In the genomic region with DNA sequence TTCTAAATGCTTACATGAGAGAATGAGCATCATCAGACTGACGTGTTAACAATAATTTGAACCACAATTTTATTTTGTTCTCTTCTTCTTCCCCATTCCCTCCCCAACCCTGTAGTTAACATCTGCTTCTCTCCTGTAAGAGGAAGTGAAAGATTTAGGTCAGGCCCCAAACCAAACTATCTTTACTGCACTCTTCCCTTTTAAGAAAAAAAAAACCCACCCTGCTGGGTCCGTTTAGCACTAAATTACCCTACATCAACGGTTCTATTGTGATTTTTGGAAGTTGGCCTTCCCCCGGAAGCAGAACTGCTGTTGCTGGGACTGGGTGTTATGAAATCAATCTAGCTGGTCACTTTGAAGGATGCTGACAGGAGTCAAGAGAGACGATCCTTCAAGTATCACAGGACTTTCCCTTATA, we compare ENCODE assay signal across 9 cellular contexts. TPM values are rescaled to one million over a fixed set of nuclear protein-coding genes. Genes with fewer than 3 reads are reported as not detected.
DNase-seq lines count a peak whose midpoint lies in the region; ATAC-seq and TF ChIP-seq lines count a peak whose summit lies in the region.
"Had no signal": no experiment of that assay in that cellular context is flagged by ENCODE, and none has a peak within 500 bp of the region (broad histone marks: within the 10 kb centered on the region; RNA-seq: fewer than 3 reads in every experiment).

No MANE protein-coding gene starts in this region.

- no peak overlapping the region for H3K4me3 Mint-ChIP-seq in neural progenitor cell
- no peak overlapping the region for H3K4me3 Mint-ChIP-seq in stimulated activated naive CD8-positive, alpha-beta T cell treated with anti-CD3 and anti-CD28 coated beads, Interleukin-15, amount 100 ng/mL, for 72 hours

- H3K4me3 ChIP-seq in neural progenitor cell, result no peak overlapping the region

- no peaks in the 10 kb centered on the region for H3K36me3 ChIP-seq in neural progenitor cell

- no peak for TF ChIP-seq CTCF in neural progenitor cell (IDR thresholded peaks at IDR 0.05)

- H4K20me1 ChIP-seq in neural progenitor cell (ENCODE audit: low read depth), result no peaks in the 10 kb centered on the region

- no peak overlapping the region for H3K9ac ChIP-seq in neural progenitor cell

- no peaks in the 10 kb centered on the region for H3F3A ChIP-seq in neural progenitor cell (ENCODE audit: low read depth)

- intact Hi-C loops in left colon (cut with DNase I, micrococcal nuclease), result no loop called here

- no peaks in the 10 kb centered on the region for H3K36me3 Mint-ChIP-seq in neural progenitor cell

- H3K27ac Mint-ChIP-seq in neural progenitor cell, result no peak overlapping the region
- no peak overlapping the region for H3K27ac Mint-ChIP-seq in stimulated activated naive CD8-positive, alpha-beta T cell treated with anti-CD3 and anti-CD28 coated beads, Interleukin-15, amount 100 ng/mL, for 72 hours

- no peaks in the 10 kb centered on the region for H3K4me1 ChIP-seq in neural progenitor cell

- H3K27me3 ChIP-seq in neural progenitor cell, result no peaks in the 10 kb centered on the region

- H3K4me1 Mint-ChIP-seq in neural progenitor cell, result no peaks in the 10 kb centered on the region
- peaks cover 17% of the 10 kb centered on the region for H3K4me1 Mint-ChIP-seq in stimulated activated naive CD8-positive, alpha-beta T cell treated with anti-CD3 and anti-CD28 coated beads, Interleukin-15, amount 100 ng/mL, for 72 hours

- H2AFZ ChIP-seq in neural progenitor cell (replicated peaks), result peak overlapping the region; percentile 57

- H3K79me2 ChIP-seq in neural progenitor cell (ENCODE audit: low read depth), result no peaks in the 10 kb centered on the region

- ATAC-seq in GM19025 (IDR thresholded peaks at IDR 0.05; ENCODE audit: low read depth, unreplicated experiment) (peak; percentile 89), HG02798 (IDR thresholded peaks at IDR 0.05; ENCODE audit: poor library complexity, unreplicated experiment) (peak; percentile 95), left colon (no peak)
- no peak for ATAC-seq in stimulated activated naive CD8-positive, alpha-beta T cell treated with anti-CD3 and anti-CD28 coated beads, Interleukin-15, amount 100 ng/mL, for 72 hours
- ATAC-seq: HCT116 had no signal

- peak; percentile 99 for DNase-seq in MV-4-11 (lab: John Stamatoyannopoulos, UW)
- no peak for DNase-seq in neural progenitor cell (ENCODE audit: low spot score)
- DNase-seq in DMS 273 (lab: John Stamatoyannopoulos, UW; ENCODE audit: unreplicated experiment), result no peak
- no peak for DNase-seq in T-helper 9 cell
- DNase-seq in stimulated activated naive CD8-positive, alpha-beta T cell treated with anti-CD3 and anti-CD28 coated beads, Interleukin-15, amount 100 ng/mL, for 72 hours, result no peak
- DNase-seq in left colon, result no peak

- no peak overlapping the region for H3K4me2 ChIP-seq in neural progenitor cell

- peaks cover 3% of the 10 kb centered on the region for H3K9me3 ChIP-seq in neural progenitor cell (ENCODE audit: low read depth)

- H3K27ac ChIP-seq in neural progenitor cell, result no peak overlapping the region

- H3K9me3 Mint-ChIP-seq in neural progenitor cell, result peaks cover 3% of the 10 kb centered on the region
- no peaks in the 10 kb centered on the region for H3K9me3 Mint-ChIP-seq in stimulated activated naive CD8-positive, alpha-beta T cell treated with anti-CD3 and anti-CD28 coated beads, Interleukin-15, amount 100 ng/mL, for 72 hours

- peaks cover 3% of the 10 kb centered on the region for H3K27me3 Mint-ChIP-seq in neural progenitor cell (ENCODE audit: insufficient read depth, low read depth)
- H3K27me3 Mint-ChIP-seq in stimulated activated naive CD8-positive, alpha-beta T cell treated with anti-CD3 and anti-CD28 coated beads, Interleukin-15, amount 100 ng/mL, for 72 hours, result no peaks in the 10 kb centered on the region

RNA-seq across cellular contexts. Expression of gene NFKBIZ, which starts 49.4 kb away (rescaled TPM):
- total RNA-seq in neural progenitor cell (ENCODE audit: low replicate concordance) (14.7 and 19.7 TPM in 2 replicates), left colon (100 to 1,000 TPM in 1 of 2 donors, 10 to 100 TPM in 1; 86.5 to 170 TPM)

Comparison
In these comparisons a context has a peak if more than half of its experiments do, and no peak if none do; other contexts are left out.
1. ATAC-seq: peak in GM19025 (single experiment) and HG02798 (single experiment); none in stimulated activated naive CD8-positive, alpha-beta T cell treated with anti-CD3 and anti-CD28 coated beads, Interleukin-15, amount 100 ng/mL, for 72 hours (single experiment) and left colon (single experiment).